ENCODE assay signal across 25 cellular contexts in the genomic region with DNA sequence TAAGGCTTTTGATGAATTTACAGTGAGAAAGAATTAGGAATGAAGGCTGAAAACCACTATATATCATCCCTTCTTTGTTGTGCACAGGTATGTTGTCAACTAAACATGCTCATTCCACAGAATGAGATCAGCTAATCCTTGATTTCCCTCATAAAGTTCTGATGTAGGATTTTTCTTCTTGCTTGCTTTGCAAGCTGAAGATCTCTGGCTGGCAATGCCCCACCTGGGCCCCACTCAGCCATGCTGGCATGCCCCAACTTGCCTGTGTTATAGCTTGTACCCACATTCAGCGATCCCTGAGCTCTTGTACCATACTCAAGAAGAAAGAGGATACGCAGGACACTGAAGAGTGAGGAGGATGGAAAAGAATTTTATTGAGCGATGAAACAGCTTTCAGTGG. TPM values are rescaled to one million over a fixed set of nuclear protein-coding genes. Genes with fewer than 3 reads are reported as not detected.
"Had no signal": no experiment of that assay in that cellular context is flagged by ENCODE, and none has a peak within 500 bp of the region (broad histone marks: within the 10 kb centered on the region; RNA-seq: fewer than 3 reads in every experiment).

No MANE protein-coding gene starts in this region.

- H3K27ac ChIP-seq: colonic mucosa, neutrophil, psoas muscle, right lobe of liver, tibial artery, upper lobe of right lung, vagina had no signal

- H3K36me3 Mint-ChIP-seq: stimulated activated effector memory CD8-positive, alpha-beta T cell treated with anti-CD3 and anti-CD28 coated beads, Interleukin-12 subunit alpha, Interleukin-12 subunit beta, amount 100 ng/mL, for 72 hours had no signal

- H3K36me3 ChIP-seq: colonic mucosa, neutrophil, right lobe of liver, tibial artery, upper lobe of right lung, vagina had no signal

- H3K27me3 ChIP-seq: colonic mucosa, neutrophil, right lobe of liver, tibial artery, upper lobe of right lung, vagina had no signal

- H3K4me3 ChIP-seq: colonic mucosa, lung, mucosa of descending colon, psoas muscle, right lobe of liver, tibial artery, upper lobe of right lung, vagina had no signal

- H3K4me1 ChIP-seq: colonic mucosa, psoas muscle, tibial artery, upper lobe of right lung, vagina had no signal

- ATAC-seq: esophagus mucosa; left colon; left ventricle myocardium superior; mucosa of descending colon; naive thymus-derived CD8-positive, alpha-beta T cell; psoas muscle; right lobe of liver; stimulated activated effector memory CD8-positive, alpha-beta T cell treated with anti-CD3 and anti-CD28 coated beads, Interleukin-12 subunit alpha, Interleukin-12 subunit beta, amount 100 ng/mL, for 72 hours; upper lobe of right lung had no signal

- H3K4me3 Mint-ChIP-seq: naive thymus-derived CD8-positive, alpha-beta T cell; stimulated activated effector memory CD8-positive, alpha-beta T cell treated with anti-CD3 and anti-CD28 coated beads, Interleukin-12 subunit alpha, Interleukin-12 subunit beta, amount 100 ng/mL, for 72 hours; stimulated activated naive CD8-positive, alpha-beta T cell treated with anti-CD3 and anti-CD28 coated beads, Interleukin-15, Interleukin-2, amounts not matched to agents 100 ng/mL and 50 ng/mL, for 24 hours had no signal

- H3K4me1 Mint-ChIP-seq: naive thymus-derived CD8-positive, alpha-beta T cell; stimulated activated effector memory CD8-positive, alpha-beta T cell treated with anti-CD3 and anti-CD28 coated beads, Interleukin-12 subunit alpha, Interleukin-12 subunit beta, amount 100 ng/mL, for 72 hours had no signal

- H3K9me3 ChIP-seq: colonic mucosa, mucosa of descending colon, neutrophil, psoas muscle, right lobe of liver, tibial artery, upper lobe of right lung, vagina had no signal

- H3K27ac Mint-ChIP-seq: naive thymus-derived CD8-positive, alpha-beta T cell; stimulated activated effector memory CD8-positive, alpha-beta T cell treated with anti-CD3 and anti-CD28 coated beads, Interleukin-12 subunit alpha, Interleukin-12 subunit beta, amount 100 ng/mL, for 72 hours; stimulated activated naive CD8-positive, alpha-beta T cell treated with anti-CD3 and anti-CD28 coated beads, Interleukin-15, Interleukin-2, amounts not matched to agents 100 ng/mL and 50 ng/mL, for 24 hours had no signal

- DNase-seq: colonic mucosa; dermis blood vessel endothelial cell; left colon; left ventricle myocardium superior; mucosa of descending colon; naive thymus-derived CD8-positive, alpha-beta T cell; psoas muscle; retina; right lobe of liver; stimulated activated CD4-positive, alpha-beta T cell treated with anti-CD3 and anti-CD28 coated beads, Interleukin-4, amount 100 ng/mL, for 1 hour; stimulated activated CD8-positive, alpha-beta memory T cell treated with anti-CD3 and anti-CD28 coated beads, Interleukin-4, amount 100 ng/mL, for 48 hours; tibial artery; upper lobe of right lung had no signal

RNA-seq across cellular contexts. Expression of a gene that starts 18.0 kb away (rescaled TPM):
- total RNA-seq: colonic mucosa; dermis blood vessel endothelial cell; fibroblast of villous mesenchyme; kidney epithelial cell; left colon; left ventricle myocardium superior; lung; mesenteric fat pad; mucosa of descending colon; naive thymus-derived CD8-positive, alpha-beta T cell; osteoblast; psoas muscle; right lobe of liver; temporal lobe; upper lobe of right lung had no signal
- polyA plus RNA-seq: naive thymus-derived CD8-positive, alpha-beta T cell; neural cell; psoas muscle had no signal

RNA-seq across cellular contexts. Expression of a gene that starts 23.0 kb away (rescaled TPM):
- total RNA-seq: colonic mucosa; fibroblast of villous mesenchyme; kidney epithelial cell; left colon; left ventricle myocardium superior; mesenteric fat pad; mucosa of descending colon; naive thymus-derived CD8-positive, alpha-beta T cell; osteoblast; right lobe of liver; temporal lobe; upper lobe of right lung had no signal
- polyA plus RNA-seq: naive thymus-derived CD8-positive, alpha-beta T cell; neural cell had no signal

RNA-seq across cellular contexts. Expression of a gene that starts 40.7 kb away (rescaled TPM):
- total RNA-seq: colonic mucosa; dermis blood vessel endothelial cell; fibroblast of villous mesenchyme; kidney epithelial cell; left colon; left ventricle myocardium superior; mesenteric fat pad; mucosa of descending colon; naive thymus-derived CD8-positive, alpha-beta T cell; osteoblast; psoas muscle; right lobe of liver; temporal lobe; upper lobe of right lung had no signal
- polyA plus RNA-seq: naive thymus-derived CD8-positive, alpha-beta T cell; neural cell had no signal
